23 cellular contexts compared by ENCODE assay signal in genomic region chr7:108770981-108771728, GRCh38.
"Had no signal": no experiment of that assay in that cellular context is flagged by ENCODE, and none has a peak within 500 bp of the region (broad histone marks: within the 10 kb centered on the region; RNA-seq: fewer than 3 reads in every experiment).

No MANE protein-coding gene starts in this region.

- DNase-seq: IMR-90, Karpas-422, KG1, MG63, NCI-H1092, NCI-H1105 treated with DMSO at 0.1 percent for 48 hours, NCI-H1417 treated with DMSO at 0.1 percent for 48 hours, NCI-H187, NCI-H2029, NCI-H2081 treated with DMSO at 0.1 percent for 48 hours, NCI-H2171, NCI-H226, NCI-H446, NCI-H510A, NCI-H524 treated with DMSO at 0.1 percent for 48 hours, NCI-H69, NCI-H774, Right ventricle myocardium superior, RPMI8226, SIG-M5 had no signal

- H3K27me3 ChIP-seq: MG63, SJSA1 had no signal

- ATAC-seq: HepG2, SK-N-SH treated with all-trans-retinoic acid at 6 μM for 48 hours had no signal

- H3K9me3 ChIP-seq: MG63, SJSA1 had no signal

- H3K4me3 ChIP-seq: MG63, SJSA1 had no signal

- H3K27ac ChIP-seq: SJSA1 had no signal

- H3K36me3 ChIP-seq: MG63, SJSA1 had no signal

- H3K4me1 ChIP-seq: SJSA1 had no signal
